8 cellular contexts compared by ENCODE assay signal in genomic region chr6:116386581-116387299, GRCh38. TPM values are rescaled to one million over a fixed set of nuclear protein-coding genes. Genes with fewer than 3 reads are reported as not detected.
DNase-seq lines count a peak whose midpoint lies in the region; ATAC-seq and TF ChIP-seq lines count a peak whose summit lies in the region.

No MANE protein-coding gene starts in this region.

- H3K27me3 ChIP-seq in brain microvascular endothelial cell (replicated peaks), result no peaks in the 10 kb centered on the region

- peak overlapping the region; percentile 89 for H3K27ac ChIP-seq in brain microvascular endothelial cell

- H3K4me3 Mint-ChIP-seq in osteocyte (ENCODE audit: unreplicated experiment), result no peak overlapping the region

- H3K4me3 ChIP-seq in brain microvascular endothelial cell (ENCODE audit: low read depth, low read length), result no peak overlapping the region

- H3K27me3 Mint-ChIP-seq in osteocyte (ENCODE audit: unreplicated experiment), result no peaks in the 10 kb centered on the region

- H3K36me3 Mint-ChIP-seq in osteocyte (ENCODE audit: unreplicated experiment), result peaks cover 3% of the 10 kb centered on the region

- in situ Hi-C loops in brain microvascular endothelial cell (cut with HindIII; ENCODE audit: low pct_ligation_motif_present, low sequenced_read_pairs) (no loop called here), KBM-7 (cut with MboI; ENCODE audit: low pct_unique_long_range_greater_than_20kb, low sequenced_read_pairs) (no loop called here)

- ATAC-seq in GM18502 (IDR thresholded peaks at IDR 0.05; ENCODE audit: poor library complexity, unreplicated experiment) (peak; percentile 45), HG03280 (IDR thresholded peaks at IDR 0.05; ENCODE audit: unreplicated experiment) (peak; percentile 30)

- H3K4me1 Mint-ChIP-seq in osteocyte (ENCODE audit: unreplicated experiment), result peaks cover 74% of the 10 kb centered on the region

- peak overlapping the region; percentile 81 for H3K27ac Mint-ChIP-seq in osteocyte (ENCODE audit: unreplicated experiment)

- peak; percentile 59 for DNase-seq in brain microvascular endothelial cell
- DNase-seq in osteocyte (ENCODE audit: extremely low spot score, unreplicated experiment), result no peak
- DNase-seq in erythroblast (lab: John Stamatoyannopoulos, UW), result no peak
- no peak for DNase-seq in C1 segment of cervical spinal cord (lab: John Stamatoyannopoulos, UW)
- DNase-seq in AG20443 (ENCODE audit: low spot score), result no peak
- no peak for DNase-seq in KBM-7

- TF ChIP-seq CTCF in brain microvascular endothelial cell (IDR thresholded peaks at IDR 0.05; ENCODE audit: low read depth, low read length, missing control alignments), result no peak
- no peak for TF ChIP-seq CTCF in osteocyte (IDR thresholded peaks at IDR 0.05)

- no peaks in the 10 kb centered on the region for H3K9me3 Mint-ChIP-seq in osteocyte (ENCODE audit: unreplicated experiment)

- TF ChIP-seq POLR2A in erythroblast (IDR thresholded peaks at IDR 0.05; ENCODE audit: low read length), result no peak

- H3K36me3 ChIP-seq in brain microvascular endothelial cell (replicated peaks), result no peaks in the 10 kb centered on the region

RNA-seq across cellular contexts. Expression of gene DSE, which starts 16.0 kb away (rescaled TPM):
- total RNA-seq in osteocyte, result 57.2 and 67.1 TPM in 2 replicates
